Comparison of ENCODE assay signal across 7 cellular contexts in genomic region chr21:44160737-44161321, GRCh38. TPM values are rescaled to one million over a fixed set of nuclear protein-coding genes. Genes with fewer than 3 reads are reported as not detected.
DNase-seq lines count a peak whose midpoint lies in the region; ATAC-seq, FAIRE-seq and TF ChIP-seq lines count a peak whose summit lies in the region.
"Not testable (repeated sequence)": the region's sequence is repeated elsewhere in the genome, so short reads cannot be mapped to it uniquely, and the experiment has no call there.

No MANE protein-coding gene starts in this region.

- not testable (repeated sequence) for H3K9me3 Mint-ChIP-seq in stimulated activated naive B cell treated with anti-CD40 and anti-IgM and Interleukin-4, amounts not matched to agents 10 μg/mL and 1 μg/mL and 100 μg/mL, for 72 hours

- DNase-seq in GM12892 (ENCODE audit: insufficient read length); Panc1 (ENCODE audit: low read depth, low spot score); heart right ventricle; left colon; pancreas; stimulated activated naive B cell treated with anti-CD40 and anti-IgM and Interleukin-4, amounts not matched to agents 10 μg/mL and 1 μg/mL and 100 μg/mL, for 72 hours: not testable (repeated sequence)

- H3K27ac Mint-ChIP-seq in stimulated activated naive B cell treated with anti-CD40 and anti-IgM and Interleukin-4, amounts not matched to agents 10 μg/mL and 1 μg/mL and 100 μg/mL, for 72 hours: not testable (repeated sequence)

- TF ChIP-seq POLR2A in GM12892 (IDR thresholded peaks at IDR 0.05; ENCODE audit: low read depth, low read length); gastroesophageal sphincter (IDR thresholded peaks at IDR 0.05): not testable (repeated sequence)

- H3K36me3 ChIP-seq in Panc1 (ENCODE audit: control insufficient read depth, insufficient read depth, low read length); gastroesophageal sphincter; heart right ventricle; pancreas: not testable (repeated sequence)

- H3K27me3 Mint-ChIP-seq in stimulated activated naive B cell treated with anti-CD40 and anti-IgM and Interleukin-4, amounts not matched to agents 10 μg/mL and 1 μg/mL and 100 μg/mL, for 72 hours: not testable (repeated sequence)

- ATAC-seq in Panc1 (peak; percentile 51; the same call in 1 of the 2 replicates), gastroesophageal sphincter (peak; percentile 66), heart right ventricle (peak; percentile 41 to 77 (median 56)), left colon (peak; percentile 66), pancreas (peak in 3 of 4 donors; percentile 19 to 62 (median 37))
- peak; percentile 38 for ATAC-seq in stimulated activated naive B cell treated with anti-CD40 and anti-IgM and Interleukin-4, amounts not matched to agents 10 μg/mL and 1 μg/mL and 100 μg/mL, for 72 hours (replicated peaks)

- not testable (repeated sequence) for H3K4me1 ChIP-seq in Panc1 (ENCODE audit: control insufficient read depth, insufficient read depth, low read length); gastroesophageal sphincter; heart right ventricle; pancreas

- POLR2A ChIA-PET in Panc1 (lab: Charles Lee): not testable (repeated sequence)

- WGBS in gastroesophageal sphincter (ENCODE audit: low coverage in 1 of 2), 2 donors: no CpG with 5 or more reads among the region's 22 CpGs
- no CpG with 5 or more reads among the region's 22 CpGs for WGBS in heart right ventricle, 2 donors
- WGBS in pancreas, 2 donors: no CpG with 5 or more reads among the region's 22 CpGs

- not testable (repeated sequence) for H3K27ac ChIP-seq in Panc1 (ENCODE audit: low read length); gastroesophageal sphincter; heart right ventricle; pancreas

- not testable (repeated sequence) for H3K9me3 ChIP-seq in Panc1 (ENCODE audit: control insufficient read depth, insufficient read depth, low read depth, low read length); gastroesophageal sphincter; heart right ventricle; pancreas

- intact Hi-C loops in Panc1 (cut with micrococcal nuclease; ENCODE audit: unreplicated experiment); heart right ventricle (cut with DNase I); left colon (cut with DNase I, micrococcal nuclease); pancreas (cut with DNase I): not testable (repeated sequence)

- CTCF ChIA-PET in Panc1 (lab: Charles Lee): not testable (repeated sequence)

- not testable (repeated sequence) for BruUV-seq in Panc1 (replicated peaks; lab: Mats Ljungman, UMichigan)

- not testable (repeated sequence) for H3K4me3 Mint-ChIP-seq in stimulated activated naive B cell treated with anti-CD40 and anti-IgM and Interleukin-4, amounts not matched to agents 10 μg/mL and 1 μg/mL and 100 μg/mL, for 72 hours

- H3K4me1 Mint-ChIP-seq in stimulated activated naive B cell treated with anti-CD40 and anti-IgM and Interleukin-4, amounts not matched to agents 10 μg/mL and 1 μg/mL and 100 μg/mL, for 72 hours: not testable (repeated sequence)

- H3K27me3 ChIP-seq in Panc1 (ENCODE audit: control insufficient read depth, insufficient read depth, low read length); gastroesophageal sphincter; heart right ventricle; pancreas: not testable (repeated sequence)

- in situ Hi-C loops in Panc1 (cut with HindIII; ENCODE audit: low pct_unique_long_range_greater_than_20kb, low sequenced_read_pairs): not testable (repeated sequence)

- TF ChIP-seq CTCF in Panc1 (IDR thresholded peaks at IDR 0.05); gastroesophageal sphincter (IDR thresholded peaks at IDR 0.05); heart right ventricle (IDR thresholded peaks at IDR 0.05); pancreas (IDR thresholded peaks at IDR 0.05): not testable (repeated sequence)

- TF ChIP-seq EP300 in gastroesophageal sphincter (IDR thresholded peaks at IDR 0.05): not testable (repeated sequence)

- FAIRE-seq in GM12892 (lab: Jason Lieb, UNC): peak; percentile 87
- not testable (repeated sequence) for FAIRE-seq in pancreas (lab: Jason Lieb, UNC)

- not testable (repeated sequence) for H3K4me3 ChIP-seq in Panc1 (ENCODE audit: low read depth in 2 of 2, low read length in 2 of 2); gastroesophageal sphincter; heart right ventricle; pancreas

- H3K36me3 Mint-ChIP-seq in stimulated activated naive B cell treated with anti-CD40 and anti-IgM and Interleukin-4, amounts not matched to agents 10 μg/mL and 1 μg/mL and 100 μg/mL, for 72 hours: not testable (repeated sequence)

RNA-seq across cellular contexts. Expression of gene GATD3, which starts 27.3 kb away (rescaled TPM):
- polyA plus RNA-seq in GM12892 (2012; ENCODE audit: missing spikeins): 31.5 TPM
- 10.1 TPM for total RNA-seq in Panc1 (2021; ENCODE audit: unreplicated experiment)
- 57.9 TPM for polyA plus RNA-seq in Panc1 (2012; ENCODE audit: insufficient read length)
- total RNA-seq in gastroesophageal sphincter: 10 to 100 TPM in 2 of 4 donors, 1 to 10 TPM in 2; 6.1 to 35.6 (median 9.5) TPM
- total RNA-seq in heart right ventricle: 100 to 1,000 TPM in 4 of 10 donors, 10 to 100 TPM in 5, 1 to 10 TPM in 1; 8.2 to 310 (median 20.2) TPM
- polyA plus RNA-seq in heart right ventricle: 100 to 1,000 TPM in 1 of 2 donors, 10 to 100 TPM in 1; 15.9 to 116 TPM
- 10 to 100 TPM; 13.1 to 17.5 TPM for total RNA-seq in left colon
- total RNA-seq in pancreas: 10 to 100 TPM in 1 of 6 donors, 1 to 10 TPM in 5; 4.2 to 10.0 (median 5.9) TPM
- polyA plus RNA-seq in pancreas: 1 to 10 TPM; 4.6 to 6.0 TPM

RNA-seq across cellular contexts. Expression of gene PWP2, which starts 53.6 kb away (rescaled TPM):
- 8.2 TPM for polyA plus RNA-seq in GM12892 (2012; ENCODE audit: missing spikeins)
- 6.8 TPM for total RNA-seq in Panc1 (2021; ENCODE audit: unreplicated experiment)
- polyA plus RNA-seq in Panc1 (2012; ENCODE audit: insufficient read length): 3.2 TPM
- total RNA-seq in gastroesophageal sphincter: 1 to 10 TPM; 3.4 to 9.2 (median 6.1) TPM
- 10 to 100 TPM in 1 of 10 donors, 1 to 10 TPM in 8, not detected in 1; 1.0 to 14.8 (median 6.5) TPM for total RNA-seq in heart right ventricle
- 1 to 10 TPM; 2.3 to 5.4 TPM for polyA plus RNA-seq in heart right ventricle
- total RNA-seq in left colon: 1 to 10 TPM; 1.7 to 7.2 TPM
- 1 to 10 TPM in 5 of 6 donors, under 1 TPM in 1; 0.87 to 5.8 (median 2.2) TPM for total RNA-seq in pancreas
- polyA plus RNA-seq in pancreas: 10 to 100 TPM in 1 of 2 donors, 1 to 10 TPM in 1; 5.6 to 10.5 TPM
